ENCODE assay signal across 8 cellular contexts in the genomic region with DNA sequence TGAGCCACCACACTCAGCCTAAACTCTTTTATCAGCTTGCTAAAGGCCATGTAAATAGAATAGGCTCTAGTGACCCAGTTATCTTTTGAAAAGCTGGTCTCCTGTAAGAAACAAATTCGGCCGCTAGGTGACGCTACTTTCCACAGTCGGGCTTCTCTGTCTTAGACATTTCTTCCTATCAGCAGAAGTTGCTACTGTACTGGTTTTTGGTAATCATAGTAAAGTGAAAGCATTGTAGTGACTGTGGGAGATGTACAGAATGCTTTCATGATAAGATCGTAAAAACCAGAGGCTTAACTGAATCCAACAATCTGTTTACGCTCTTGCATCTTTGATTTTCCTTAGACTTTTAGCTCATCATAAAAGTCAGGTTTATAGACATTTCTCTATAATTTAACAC.
DNase-seq lines count a peak whose midpoint lies in the region; ATAC-seq lines count a peak whose summit lies in the region.

No MANE protein-coding gene starts in this region.

- no peaks in the 10 kb centered on the region for H3K27me3 Mint-ChIP-seq in activated T-helper 1 cell treated with anti-CD3 and anti-CD28 coated beads, Interleukin-12 subunit alpha, Interleukin-12 subunit beta, Interleukin-2, Interleukin-4 antibody, amounts not matched to agents 30 ng/mL and 10 ng/mL and 1 ng/mL, durations not matched to agents 14 hours and 24 hours and 36 hours (ENCODE audit: insufficient read depth)

- H3K36me3 Mint-ChIP-seq in activated T-helper 1 cell treated with anti-CD3 and anti-CD28 coated beads, Interleukin-12 subunit alpha, Interleukin-12 subunit beta, Interleukin-2, Interleukin-4 antibody, amounts not matched to agents 30 ng/mL and 10 ng/mL and 1 ng/mL, durations not matched to agents 14 hours and 24 hours and 36 hours (ENCODE audit: low read depth): peaks cover 8% of the 10 kb centered on the region

- no peak overlapping the region for H3K4me3 Mint-ChIP-seq in activated T-helper 1 cell treated with anti-CD3 and anti-CD28 coated beads, Interleukin-12 subunit alpha, Interleukin-12 subunit beta, Interleukin-2, Interleukin-4 antibody, amounts not matched to agents 30 ng/mL and 10 ng/mL and 1 ng/mL, durations not matched to agents 14 hours and 24 hours and 36 hours

- H3K27ac Mint-ChIP-seq in activated T-helper 1 cell treated with anti-CD3 and anti-CD28 coated beads, Interleukin-12 subunit alpha, Interleukin-12 subunit beta, Interleukin-2, Interleukin-4 antibody, amounts not matched to agents 30 ng/mL and 10 ng/mL and 1 ng/mL, durations not matched to agents 14 hours and 24 hours and 36 hours: no peak overlapping the region

- H3K9me3 Mint-ChIP-seq in activated T-helper 1 cell treated with anti-CD3 and anti-CD28 coated beads, Interleukin-12 subunit alpha, Interleukin-12 subunit beta, Interleukin-2, Interleukin-4 antibody, amounts not matched to agents 30 ng/mL and 10 ng/mL and 1 ng/mL, durations not matched to agents 14 hours and 24 hours and 36 hours: no peaks in the 10 kb centered on the region

- ATAC-seq in GM21367 (IDR thresholded peaks at IDR 0.05; ENCODE audit: unreplicated experiment): peak; percentile 93

- intact Hi-C loops in activated T-helper 1 cell treated with anti-CD3 and anti-CD28 coated beads, Interleukin-12 subunit alpha, Interleukin-12 subunit beta, Interleukin-2, Interleukin-4 antibody, amounts not matched to agents 30 ng/mL and 10 ng/mL and 1 ng/mL, durations not matched to agents 14 hours and 24 hours and 36 hours (cut with micrococcal nuclease): loop anchor here (1.0 to 5.0 kb wide), 6 partner anchors 23 to 923 kb away; no protein-coding TSS in a partner anchor

- peaks cover 11% of the 10 kb centered on the region for H3K4me1 Mint-ChIP-seq in activated T-helper 1 cell treated with anti-CD3 and anti-CD28 coated beads, Interleukin-12 subunit alpha, Interleukin-12 subunit beta, Interleukin-2, Interleukin-4 antibody, amounts not matched to agents 30 ng/mL and 10 ng/mL and 1 ng/mL, durations not matched to agents 14 hours and 24 hours and 36 hours (ENCODE audit: low read depth)

- peak; percentile 46 for DNase-seq in Daoy (ENCODE audit: low read depth)
- peak; percentile 75 for DNase-seq in HT-29 (ENCODE audit: low spot score)
- peak; percentile 65 for DNase-seq in RPMI8226
- peak; percentile 64 for DNase-seq in activated T-helper 1 cell treated with anti-CD3 and anti-CD28 coated beads, Interleukin-12 subunit alpha, Interleukin-12 subunit beta, Interleukin-2, Interleukin-4 antibody, amounts not matched to agents 30 ng/mL and 10 ng/mL and 1 ng/mL, durations not matched to agents 14 hours and 24 hours and 36 hours (ENCODE audit: low spot score)
- peak; percentile 13 for DNase-seq in globus pallidus (ENCODE audit: low spot score)
- DNase-seq in retina: peak; percentile 31
- DNase-seq in NCI-H774 (lab: John Stamatoyannopoulos, UW): no peak
